35 cellular contexts compared by ENCODE assay signal in the genomic region with DNA sequence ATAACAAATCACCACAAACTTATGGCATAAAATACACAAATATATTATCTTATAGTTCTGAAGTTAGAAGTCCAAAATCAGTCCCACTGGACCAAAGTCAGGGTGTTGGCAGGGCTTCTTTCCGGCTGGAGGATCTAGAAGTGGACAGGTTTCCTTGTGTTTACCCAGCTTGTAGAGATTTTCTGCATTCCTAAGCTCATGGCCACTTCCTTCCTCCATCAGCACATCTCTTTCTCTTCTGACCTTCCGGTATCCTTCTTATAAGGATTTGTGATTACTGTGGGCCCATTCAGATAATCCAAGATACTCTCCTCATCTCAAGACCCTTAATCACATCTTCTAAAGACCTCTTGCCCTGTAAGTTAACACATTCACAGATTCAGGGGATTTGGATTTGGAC.
"Had no signal": no experiment of that assay in that cellular context is flagged by ENCODE, and none has a peak within 500 bp of the region (broad histone marks: within the 10 kb centered on the region; RNA-seq: fewer than 3 reads in every experiment).

No MANE protein-coding gene starts in this region.

- H3K36me3 ChIP-seq: MG63, Peyer's patch, SJSA1 had no signal

- ATAC-seq: activated CD8-positive, alpha-beta memory T cell treated with anti-CD3 and anti-CD28 coated beads, Interleukin-2, amount 10 ng/mL, durations not matched to agents 7 days and 5 days; activated naive CD8-positive, alpha-beta T cell treated with anti-CD3 and anti-CD28 coated beads, Interleukin-2, amount 50 U/mL, for 24 hours; PC-3 had no signal

- H3K27me3 ChIP-seq: Peyer's patch had no signal

- H3K27ac ChIP-seq: Peyer's patch, SJSA1 had no signal

- H3K9me3 ChIP-seq: MG63, Peyer's patch, SJSA1, SK-N-SH had no signal

- H3K4me2 ChIP-seq: SK-N-SH had no signal

- H3K4me1 ChIP-seq: Peyer's patch, SJSA1 had no signal

- H3K4me3 ChIP-seq: MG63, Peyer's patch, SJSA1 had no signal

- H3K9ac ChIP-seq: SK-N-SH had no signal

- FAIRE-seq: bronchial epithelial cell, TTC549 had no signal

- DNase-seq: activated B cell treated with CpG ODN at 0.5 μM for 24 hours; activated CD4-positive, alpha-beta memory T cell treated with anti-CD3 and anti-CD28 coated beads for 36 hours; activated CD4-positive, alpha-beta T cell treated with anti-CD3 and anti-CD28 coated beads for 4 hours; activated CD4-positive, alpha-beta T cell treated with anti-CD3 and anti-CD28 coated beads, Interleukin-2, amount 50 U/mL, for 1 hour; activated CD4-positive, CD25-positive, alpha-beta regulatory T cell treated with anti-CD3 and anti-CD28 coated beads, Interleukin-2, amount 50 U/mL, for 72 hours; activated CD8-positive, alpha-beta memory T cell treated with anti-CD3 and anti-CD28 coated beads for 24 hours; activated CD8-positive, alpha-beta memory T cell treated with anti-CD3 and anti-CD28 coated beads, Interleukin-2, amount 10 ng/mL, durations not matched to agents 7 days and 5 days; activated CD8-positive, alpha-beta memory T cell treated with anti-CD3 and anti-CD28 coated beads, Interleukin-2, amount 50 U/mL, for 48 hours; activated effector memory CD4-positive, alpha-beta T cell treated with Interleukin-2 at 50 U/mL for 16 hours; activated naive CD4-positive, alpha-beta T cell treated with anti-CD3 and anti-CD28 coated beads, Interleukin-2, amount 10 ng/mL, durations not matched to agents 7 days and 5 days; activated naive CD8-positive, alpha-beta T cell treated with anti-CD3 and anti-CD28 coated beads, Interleukin-2, amount 50 U/mL, for 24 hours; activated T-cell treated with anti-CD3 and anti-CD28 coated beads, Interleukin-2, amount 50 U/mL, for 48 hours; anterior cingulate cortex; central memory CD4-positive, alpha-beta T cell; Kasumi-1; MG63; MV-4-11; NCI-H1092; NCI-H146; NCI-H187 treated with DMSO at 0.1 percent for 48 hours; NCI-H2081; NCI-H2171 treated with DMSO at 0.1 percent for 48 hours; NCI-H2227 treated with DMSO at 0.1 percent for 48 hours; NCI-H446 treated with DMSO at 0.1 percent for 48 hours; NCI-H524; NCI-H69; NK-92 treated with Interleukin-12 subunit alpha and Interleukin-12 subunit beta, amount 100 ng/mL, for 24 hours; PC-3; Peyer's patch; RPMI8226; SHP77 treated with DMSO at 0.1 percent for 48 hours; SK-N-SH had no signal
